8 cellular contexts compared by ENCODE assay signal in the genomic region with DNA sequence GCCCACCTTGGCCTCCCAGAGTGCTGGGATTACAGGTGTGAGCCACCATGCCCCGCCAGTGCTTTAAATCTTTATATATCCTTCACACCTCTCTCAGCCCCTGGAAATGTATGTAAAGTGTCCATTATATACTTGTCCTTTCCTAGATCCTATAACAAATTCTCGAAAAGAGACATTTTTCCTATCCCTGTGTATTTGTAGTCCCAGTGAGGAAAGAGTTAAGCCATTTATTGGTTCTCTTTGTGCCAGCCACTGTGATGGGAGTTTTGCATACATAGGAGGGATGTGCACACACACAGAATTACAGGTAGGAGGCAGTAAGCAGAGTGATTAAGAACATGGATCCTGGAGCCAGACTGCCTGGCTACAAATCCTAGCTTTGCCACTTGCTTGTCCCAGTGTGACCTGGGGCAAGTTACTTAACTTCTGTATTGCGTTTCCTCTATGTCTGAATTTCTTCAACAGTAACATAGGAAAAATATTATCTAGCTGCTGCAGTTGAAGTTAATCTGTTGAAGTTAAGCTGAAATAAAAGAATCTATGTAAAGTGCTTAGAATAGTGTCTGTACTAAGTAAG. TPM values are rescaled to one million over a fixed set of nuclear protein-coding genes. Genes with fewer than 3 reads are reported as not detected.
DNase-seq lines count a peak whose midpoint lies in the region; ATAC-seq and TF ChIP-seq lines count a peak whose summit lies in the region.

No MANE protein-coding gene starts in this region.

- ATAC-seq in GM18867 (IDR thresholded peaks at IDR 0.05; ENCODE audit: unreplicated experiment) (no peak), HG02884 (IDR thresholded peaks at IDR 0.05; ENCODE audit: unreplicated experiment) (no peak)

- peak overlapping the region; percentile 51 for H3K4me2 ChIP-seq in OCI-LY7 (ENCODE audit: low read length)

- peak overlapping the region; percentile 14 for H3K4me3 ChIP-seq in OCI-LY7 (ENCODE audit: low read depth, low read length, poor library complexity, severe bottlenecking)
- H3K4me3 ChIP-seq in endodermal cell (ENCODE audit: low read length), result no peak overlapping the region
- no peak overlapping the region for H3K4me3 ChIP-seq in spleen

- intact Hi-C loops in OCI-LY7 (cut with micrococcal nuclease; ENCODE audit: unreplicated experiment) (no loop called here), spleen (cut with DNase I; ENCODE audit: low total_unique reads) (no loop called here)

- H3K27ac ChIP-seq in OCI-LY7 (ENCODE audit: low read depth, low read length, poor library complexity, severe bottlenecking) (peak overlapping the region; percentile 40), endodermal cell (ENCODE audit: low read depth, low read length) (no peak overlapping the region), spleen (peak overlapping the region in 7 of 8 donors; percentile 58 to 100 (median 95))

- H3K36me3 ChIP-seq in OCI-LY7 (ENCODE audit: insufficient read depth, low read length), result no peaks in the 10 kb centered on the region
- H3K36me3 ChIP-seq in endodermal cell (ENCODE audit: control insufficient read depth, insufficient read depth, low read length), result no peaks in the 10 kb centered on the region
- peaks cover 0 to 17% (median 10%) of the 10 kb centered on the region in 6 donors for H3K36me3 ChIP-seq in spleen

- DNase-seq in NCI-H82 (lab: John Stamatoyannopoulos, UW), result peak; percentile 72
- DNase-seq in NCI-H82 treated with DMSO at 0.1 percent for 48 hours (lab: John Stamatoyannopoulos, UW; ENCODE audit: unreplicated experiment), result no peak
- DNase-seq in OCI-LY7 (ENCODE audit: low spot score), result peak; percentile 34
- no peak for DNase-seq in endodermal cell
- DNase-seq in spleen, result no peak
- DNase-seq in SIG-M5 (lab: John Stamatoyannopoulos, UW), result no peak

- no TSS peak for BruUV-seq in OCI-LY7 (replicated peaks; lab: Mats Ljungman, UMichigan)

- H3K27ac Mint-ChIP-seq in endodermal cell, result no peak overlapping the region

- no peaks in the 10 kb centered on the region for H3K79me2 ChIP-seq in OCI-LY7 (ENCODE audit: insufficient read depth, low read depth, low read length)

- H2AFZ ChIP-seq in OCI-LY7 (ENCODE audit: low read length), result peak overlapping the region; percentile 59; the same call in 1 of the 2 replicates

- H3K4me1 ChIP-seq in OCI-LY7 (ENCODE audit: insufficient read depth, low read length, poor library complexity, severe bottlenecking) (peaks cover 43% of the 10 kb centered on the region), endodermal cell (ENCODE audit: control insufficient read depth, insufficient read depth, low read length) (no peaks in the 10 kb centered on the region), spleen (peaks cover 14 to 89% (median 71%) of the 10 kb centered on the region in 6 donors)

- H3K9me3 Mint-ChIP-seq in endodermal cell, result no peaks in the 10 kb centered on the region

- POLR2A ChIA-PET in OCI-LY7 (lab: Charles Lee), result interaction anchor here (0.7 to 1.6 kb wide), 8 partner anchors 12 to 100 kb away, joined by 3 to 7 read pairs (median 3); a partner anchor contains a TSS

- no peaks in the 10 kb centered on the region for H3K9me2 ChIP-seq in OCI-LY7 (ENCODE audit: insufficient read depth, low read length)

- no peaks in the 10 kb centered on the region for H3K27me3 ChIP-seq in endodermal cell (ENCODE audit: control insufficient read depth, insufficient read depth, low read length, poor library complexity, severe bottlenecking)
- no peaks in the 10 kb centered on the region for H3K27me3 ChIP-seq in spleen (replicated peaks in 1 of 7)

- H3K4me1 Mint-ChIP-seq in endodermal cell, result peaks cover 4% of the 10 kb centered on the region

- no peaks in the 10 kb centered on the region for H3K9me3 ChIP-seq in OCI-LY7 (ENCODE audit: low read length)
- H3K9me3 ChIP-seq in endodermal cell (ENCODE audit: control insufficient read depth, low read length), result no peaks in the 10 kb centered on the region
- no peaks in the 10 kb centered on the region for H3K9me3 ChIP-seq in spleen

- H3K27me3 Mint-ChIP-seq in endodermal cell (ENCODE audit: insufficient read depth), result no peaks in the 10 kb centered on the region

- H3K9ac ChIP-seq in endodermal cell (ENCODE audit: extremely low read depth, low read length, poor library complexity, severe bottlenecking), result no peak overlapping the region

- H4K20me1 ChIP-seq in OCI-LY7 (ENCODE audit: insufficient read depth, low read length), result no peaks in the 10 kb centered on the region

- TF ChIP-seq CTCF in OCI-LY7 (conservative IDR thresholded peaks at IDR 0.05; ENCODE audit: low read length) (peak; percentile 69), endodermal cell (conservative IDR thresholded peaks at IDR 0.05) (peak; percentile 45), spleen (IDR thresholded peaks at IDR 0.05 in 8 of 11, conservative IDR thresholded peaks at IDR 0.05 in 3 of 11) (no peak)

- H3K36me3 Mint-ChIP-seq in endodermal cell (ENCODE audit: low read depth), result no peaks in the 10 kb centered on the region

- CTCF ChIA-PET in OCI-LY7 (lab: Charles Lee; ENCODE audit: unreplicated experiment), result interaction anchor here (0.6 kb wide), 1 partner anchor 795 kb away, joined by 5 read pairs; no protein-coding TSS in a partner anchor

- 85 to 100% methylated on average over 1 to 3 of the region's 3 CpGs for WGBS in endodermal cell (ENCODE audit: insufficient coverage in 1 of 2, insufficient read length in 1 of 2), 2 experiments
- WGBS in spleen, 5 donors, result 52 to 85% (median 74%) methylated on average over 3 of the region's 3 CpGs

- no peak for TF ChIP-seq POLR2A in spleen (IDR thresholded peaks at IDR 0.05)

- H3K4me3 Mint-ChIP-seq in endodermal cell, result no peak overlapping the region

RNA-seq across cellular contexts. Expression of a gene that starts 2.1 kb away (rescaled TPM):
- total RNA-seq in OCI-LY7 (2014; rRNA removed; shearing (Covaris generic)), result 16.7 and 24.3 TPM in 2 replicates
- total RNA-seq in OCI-LY7 (2022) (27.3 and 29.7 TPM in 2 replicates), endodermal cell (10 to 100 TPM; 20.2 to 20.5 TPM), spleen (10 to 100 TPM; 41.7 to 63.0 (median 48.6) TPM)
- polyA plus RNA-seq in endodermal cell (2013, experiment 1 of 2), result 27.1 TPM
- 22.2 TPM for polyA plus RNA-seq in endodermal cell (2013, experiment 2 of 2)
- 10 to 100 TPM; 22.5 to 46.7 (median 41.4) TPM for polyA plus RNA-seq in spleen

RNA-seq across cellular contexts. Expression of a gene that starts 10.5 kb away (rescaled TPM):
- total RNA-seq in OCI-LY7 (2014; rRNA removed; shearing (Covaris generic)), result 3.0 and 5.2 TPM in 2 replicates
- total RNA-seq in OCI-LY7 (2022), result 5.4 and 7.0 TPM in 2 replicates
- 1 to 10 TPM; 1.6 to 3.4 TPM for total RNA-seq in endodermal cell
- polyA plus RNA-seq in endodermal cell (2013, experiment 1 of 2), result 3.2 TPM
- 4.6 TPM for polyA plus RNA-seq in endodermal cell (2013, experiment 2 of 2)
- total RNA-seq in spleen, result 1 to 10 TPM; 1.4 to 4.8 (median 2.8) TPM
- polyA plus RNA-seq in spleen, result 1 to 10 TPM; 1.7 to 3.5 (median 2.3) TPM

RNA-seq across cellular contexts. Expression of a gene that starts 26.1 kb away (rescaled TPM):
- 21.0 and 27.4 TPM in 2 replicates for total RNA-seq in OCI-LY7 (2014; rRNA removed; shearing (Covaris generic))
- total RNA-seq in OCI-LY7 (2022), result 34.9 and 35.6 TPM in 2 replicates
- 10 to 100 TPM; 21.2 to 22.5 TPM for total RNA-seq in endodermal cell
- polyA plus RNA-seq in endodermal cell (2013, experiment 1 of 2), result 21.2 TPM
- polyA plus RNA-seq in endodermal cell (2013, experiment 2 of 2), result 19.5 TPM
- 10 to 100 TPM; 29.9 to 56.1 (median 34.0) TPM for total RNA-seq in spleen
- 10 to 100 TPM; 22.0 to 38.2 (median 30.3) TPM for polyA plus RNA-seq in spleen

RNA-seq across cellular contexts. Expression of a gene that starts 26.1 kb away (rescaled TPM):
- 30.6 and 33.2 TPM in 2 replicates for total RNA-seq in OCI-LY7 (2014; rRNA removed; shearing (Covaris generic))
- 44.0 and 52.6 TPM in 2 replicates for total RNA-seq in OCI-LY7 (2022)
- total RNA-seq in endodermal cell, result 10 to 100 TPM; 31.1 to 32.0 TPM
- polyA plus RNA-seq in endodermal cell (2013, experiment 1 of 2), result 22.2 TPM
- polyA plus RNA-seq in endodermal cell (2013, experiment 2 of 2), result 19.9 TPM
- 10 to 100 TPM; 16.8 to 26.9 (median 22.9) TPM for total RNA-seq in spleen
- polyA plus RNA-seq in spleen, result 10 to 100 TPM in 1 of 3 donors, 1 to 10 TPM in 2; 4.5 to 12.1 (median 5.2) TPM

RNA-seq across cellular contexts. Expression of a gene that starts 31.1 kb away (rescaled TPM):
- total RNA-seq in OCI-LY7 (2014; rRNA removed; shearing (Covaris generic)), result 63.9 and 70.1 TPM in 2 replicates
- 76.1 and 77.5 TPM in 2 replicates for total RNA-seq in OCI-LY7 (2022)
- total RNA-seq in endodermal cell, result 10 to 100 TPM; 43.4 to 43.5 TPM
- polyA plus RNA-seq in endodermal cell (2013, experiment 1 of 2), result 52.0 TPM
- 48.5 TPM for polyA plus RNA-seq in endodermal cell (2013, experiment 2 of 2)
- 100 to 1,000 TPM in 3 of 7 donors, 10 to 100 TPM in 4; 61.8 to 121 (median 99.5) TPM for total RNA-seq in spleen
- polyA plus RNA-seq in spleen, result 10 to 100 TPM; 55.7 to 60.8 (median 57.4) TPM

Comparison
In these comparisons a context has a peak if more than half of its experiments do, and no peak if none do; other contexts are left out.
1. DNase-seq: peak in NCI-H82 (single experiment) and OCI-LY7 (single experiment); none in NCI-H82 treated with DMSO at 0.1 percent for 48 hours (single experiment), endodermal cell (single experiment), spleen (single experiment) and SIG-M5 (single experiment).
2. CTCF ChIP-seq: peak in OCI-LY7 (single experiment) and endodermal cell (single experiment); none in spleen (0 of 11).